1 cellular context compared by ENCODE assay signal in the genomic region with DNA sequence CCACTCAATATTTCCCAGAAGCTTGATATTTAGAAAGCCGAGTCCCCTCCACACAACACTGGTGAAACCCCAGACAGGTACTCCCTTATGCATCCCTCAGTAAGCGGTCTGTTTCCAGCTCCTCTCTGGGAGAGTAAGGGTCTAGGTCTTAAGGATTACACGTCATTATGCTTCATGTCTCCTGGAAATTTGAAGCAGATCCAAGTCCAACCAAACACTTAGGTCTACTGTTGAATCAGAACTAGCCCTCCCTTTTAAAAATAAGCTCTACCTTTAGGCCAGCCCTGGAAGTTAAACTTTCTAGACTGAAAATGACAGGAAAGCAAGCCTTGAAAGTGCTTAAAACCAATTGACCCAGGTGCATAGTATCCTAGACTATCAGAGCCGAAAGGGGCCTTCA.
TF ChIP-seq lines count a peak whose summit lies in the region.

No MANE protein-coding gene starts in this region.

TF ChIP-seq in neural cell, 6 proteins besides CTCF, POLR2A, EP300 and RAD21 (continued from another document):
- TF ChIP-seq POLR2AphosphoS5 (IDR thresholded peaks at IDR 0.05) (no peak), TAF1 (IDR thresholded peaks at IDR 0.05; ENCODE audit: low read depth) (no peak)
